In the genomic region with DNA sequence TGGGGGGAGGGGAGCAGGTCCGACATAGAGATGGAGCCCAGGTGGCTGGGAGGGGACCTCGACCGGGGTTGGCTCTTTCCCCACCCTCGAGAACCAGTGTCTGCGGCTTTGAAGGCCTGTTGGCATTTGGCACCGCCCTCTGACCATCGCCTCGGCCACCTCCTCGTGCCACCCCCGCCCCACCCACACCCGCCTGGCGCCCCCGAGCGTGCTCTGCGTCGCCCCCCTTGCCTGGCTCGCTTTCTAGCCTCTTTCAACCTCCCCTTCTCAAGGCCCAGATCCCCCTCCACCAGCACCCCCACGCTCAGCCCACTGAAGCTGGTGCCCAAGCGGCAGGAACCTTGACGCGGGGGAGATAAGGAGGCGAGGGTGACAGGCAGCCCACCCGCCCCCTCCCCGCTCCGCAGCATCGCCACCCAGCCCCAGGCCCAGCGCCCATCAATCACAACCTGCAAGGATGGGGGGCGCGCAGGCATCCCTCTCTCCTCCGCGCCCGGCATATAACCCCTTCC, we compare ENCODE assay signal across 8 cellular contexts. TPM values are rescaled to one million over a fixed set of nuclear protein-coding genes. Genes with fewer than 3 reads are reported as not detected.
DNase-seq lines count a peak whose midpoint lies in the region; ATAC-seq and TF ChIP-seq lines count a peak whose summit lies in the region.

No MANE protein-coding gene starts in this region.

- ATAC-seq in HG03175 (IDR thresholded peaks at IDR 0.05; ENCODE audit: unreplicated experiment) = no peak
- ATAC-seq in HG03520 (IDR thresholded peaks at IDR 0.05; ENCODE audit: unreplicated experiment) = no peak

- H3K4me2 ChIP-seq in trophoblast cell (ENCODE audit: low read length) = peak overlapping the region; percentile 94

- peak overlapping the region; percentile 61 for H3K14ac ChIP-seq in trophoblast cell (ENCODE audit: low read length)

- H3K4me1 ChIP-seq in trophoblast cell (ENCODE audit: control insufficient read depth in 1 of 2, insufficient read depth in 2 of 2, low read length in 2 of 2) = peaks cover 12 to 21% of the 10 kb centered on the region in 2 experiments

- H3K18ac ChIP-seq in trophoblast cell (ENCODE audit: low read length) = no peak overlapping the region

- peak overlapping the region; percentile 19 for H2AFZ ChIP-seq in trophoblast cell (ENCODE audit: insufficient read depth, low read length, poor library complexity)

- no peak overlapping the region for H2AK5ac ChIP-seq in trophoblast cell (ENCODE audit: low read length)

- no peak overlapping the region for H2BK5ac ChIP-seq in trophoblast cell (ENCODE audit: low read depth, low read length, poor library complexity)

- H3K79me1 ChIP-seq in trophoblast cell (ENCODE audit: low read length) = peaks cover 7% of the 10 kb centered on the region

- no peak overlapping the region for H3K23ac ChIP-seq in trophoblast cell (ENCODE audit: low read length)

- H2BK120ac ChIP-seq in trophoblast cell (ENCODE audit: insufficient read depth, low read length, poor library complexity) = no peak overlapping the region

- no peak overlapping the region for H3K9ac ChIP-seq in trophoblast cell (ENCODE audit: low read length)

- H4K12ac ChIP-seq in trophoblast cell (ENCODE audit: low read depth, low read length) = peak overlapping the region; percentile 9

- TF ChIP-seq CTCF in GM12864 (IDR thresholded peaks at IDR 0.05; ENCODE audit: low read depth, low read length, missing control alignments) = no peak

- WGBS in trophoblast cell (ENCODE audit: extremely low coverage, insufficient coverage, insufficient read length) = no CpG with 5 or more reads among the region's 32 CpGs

- peaks cover 9% of the 10 kb centered on the region for H3K79me2 ChIP-seq in trophoblast cell (ENCODE audit: control insufficient read depth, insufficient read depth, low read length, poor library complexity)

- peaks cover 6 to 8% of the 10 kb centered on the region in 2 experiments for H3K36me3 ChIP-seq in trophoblast cell (ENCODE audit: control insufficient read depth in 1 of 2, insufficient read depth in 2 of 2, low read length in 2 of 2)

- H3K4ac ChIP-seq in trophoblast cell (ENCODE audit: low read depth, low read length) = no peak overlapping the region

- H4K8ac ChIP-seq in trophoblast cell (ENCODE audit: low read depth, low read length) = peak overlapping the region; percentile 57

- in situ Hi-C loops in ACHN (cut with HindIII; ENCODE audit: low pct_ligation_motif_present, low pct_unique_long_range_greater_than_20kb, low sequenced_read_pairs) = no loop called here

- H3K27ac ChIP-seq in trophoblast cell (ENCODE audit: low read depth, low read length) = no peak overlapping the region

- DNase-seq in ACHN = peak; percentile 59
- DNase-seq in GM12864 (ENCODE audit: low read depth) = no peak
- DNase-seq in SW480 (ENCODE audit: low spot score) = peak; percentile 43
- peak; percentile 47 for DNase-seq in fibroblast of gingiva (ENCODE audit: low read depth)
- no peak for DNase-seq in trophoblast cell
- no peak for DNase-seq in stimulated activated naive CD4-positive, alpha-beta T cell treated with Interleukin-2 at 50 U/mL for 16 hours (lab: John Stamatoyannopoulos, UW)

- no peak overlapping the region for H2BK12ac ChIP-seq in trophoblast cell (ENCODE audit: low read length)

- H3K4me3 ChIP-seq in GM12864 (ENCODE audit: low read depth, low read length) (peak overlapping the region; percentile 77), trophoblast cell (ENCODE audit: low read depth, low read length) (peak overlapping the region; percentile 72)

- H3K27me3 ChIP-seq in trophoblast cell (ENCODE audit: insufficient read depth, low read length) = no peaks in the 10 kb centered on the region

- H3K9me3 ChIP-seq in trophoblast cell (ENCODE audit: insufficient read depth, low read depth, low read length) = peaks cover 1% of the 10 kb centered on the region

- H4K91ac ChIP-seq in trophoblast cell (ENCODE audit: low read depth, low read length) = peak overlapping the region; percentile 1

RNA-seq across cellular contexts. Expression of a gene that starts 0.6 kb away (rescaled TPM):
- 0.99 and 1.1 TPM in 2 replicates for polyA plus RNA-seq in trophoblast cell (2013)

RNA-seq across cellular contexts. Expression of a gene that starts 3.2 kb away (rescaled TPM):
- 1,663 and 1,757 TPM in 2 replicates for polyA plus RNA-seq in trophoblast cell (2013)

RNA-seq across cellular contexts. Expression of a gene that starts 28.9 kb away (rescaled TPM):
- polyA plus RNA-seq in trophoblast cell (2013) = not detected in 2 replicates

RNA-seq across cellular contexts. Expression of a gene that starts 30.9 kb away (rescaled TPM):
- polyA plus RNA-seq in trophoblast cell (2013) = not detected in 2 replicates

RNA-seq across cellular contexts. Expression of a gene that starts 45.4 kb away (rescaled TPM):
- 0.40 and 0.55 TPM in 2 replicates for polyA plus RNA-seq in trophoblast cell (2013)

Comparison
In these comparisons a context has a peak if more than half of its experiments do, and no peak if none do; other contexts are left out.
1. DNase-seq: peak in ACHN (single experiment), SW480 (single experiment) and fibroblast of gingiva (single experiment); none in GM12864 (single experiment), trophoblast cell (0 of 2) and stimulated activated naive CD4-positive, alpha-beta T cell treated with Interleukin-2 at 50 U/mL for 16 hours (single experiment).